Comparison of ENCODE assay signal across 1 cellular context in the genomic region with DNA sequence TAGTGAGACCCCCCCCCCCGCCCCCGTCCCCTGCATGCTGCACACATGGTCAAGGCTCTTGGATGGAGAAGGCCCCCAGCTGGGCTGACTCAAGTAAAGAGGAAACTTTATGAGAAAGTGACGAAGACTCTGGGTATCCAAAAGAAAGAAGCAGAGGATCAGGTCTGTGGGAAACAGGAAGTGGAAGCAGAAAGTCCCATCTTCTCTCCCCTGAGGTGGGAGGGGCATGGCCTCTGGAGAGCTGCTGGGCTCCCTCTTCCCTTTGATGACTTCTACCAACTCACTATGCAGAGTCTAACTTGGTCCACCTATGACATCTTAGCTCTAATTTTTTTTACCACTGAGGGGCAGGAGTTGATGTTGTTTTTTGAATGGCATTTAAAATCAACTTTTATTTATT.
TF ChIP-seq lines count a peak whose summit lies in the region.

No MANE protein-coding gene starts in this region.

TF ChIP-seq in WTC11, 78 proteins besides CTCF, POLR2A, EP300 and RAD21 (continued from another document):
- TF ChIP-seq ZNF532 (CRISPR knock-in tag; IDR thresholded peaks at IDR 0.05; ENCODE audit: borderline replicate concordance): no peak
- TF ChIP-seq TCF7 (CRISPR knock-in tag; IDR thresholded peaks at IDR 0.05; ENCODE audit: low read depth): no peak
- no peak for TF ChIP-seq ETV6 (CRISPR knock-in tag; IDR thresholded peaks at IDR 0.05)
- TF ChIP-seq NFATC4 (CRISPR knock-in tag; IDR thresholded peaks at IDR 0.05): no peak
- no peak for TF ChIP-seq ELF4 (CRISPR knock-in tag; IDR thresholded peaks at IDR 0.05; ENCODE audit: low read depth)
- no peak for TF ChIP-seq ZNF425 (CRISPR knock-in tag; conservative IDR thresholded peaks at IDR 0.05)
- no peak for TF ChIP-seq ZNF671 (CRISPR knock-in tag; IDR thresholded peaks at IDR 0.05)
